1 cellular context compared by ENCODE assay signal in genomic region chr7:122663733-122664132, GRCh38.
TF ChIP-seq lines count a peak whose summit lies in the region.

No MANE protein-coding gene starts in this region.

TF ChIP-seq in GM12878, 131 proteins besides CTCF, POLR2A, EP300 and RAD21 (continued from another document):
- TF ChIP-seq, protein P1, sequence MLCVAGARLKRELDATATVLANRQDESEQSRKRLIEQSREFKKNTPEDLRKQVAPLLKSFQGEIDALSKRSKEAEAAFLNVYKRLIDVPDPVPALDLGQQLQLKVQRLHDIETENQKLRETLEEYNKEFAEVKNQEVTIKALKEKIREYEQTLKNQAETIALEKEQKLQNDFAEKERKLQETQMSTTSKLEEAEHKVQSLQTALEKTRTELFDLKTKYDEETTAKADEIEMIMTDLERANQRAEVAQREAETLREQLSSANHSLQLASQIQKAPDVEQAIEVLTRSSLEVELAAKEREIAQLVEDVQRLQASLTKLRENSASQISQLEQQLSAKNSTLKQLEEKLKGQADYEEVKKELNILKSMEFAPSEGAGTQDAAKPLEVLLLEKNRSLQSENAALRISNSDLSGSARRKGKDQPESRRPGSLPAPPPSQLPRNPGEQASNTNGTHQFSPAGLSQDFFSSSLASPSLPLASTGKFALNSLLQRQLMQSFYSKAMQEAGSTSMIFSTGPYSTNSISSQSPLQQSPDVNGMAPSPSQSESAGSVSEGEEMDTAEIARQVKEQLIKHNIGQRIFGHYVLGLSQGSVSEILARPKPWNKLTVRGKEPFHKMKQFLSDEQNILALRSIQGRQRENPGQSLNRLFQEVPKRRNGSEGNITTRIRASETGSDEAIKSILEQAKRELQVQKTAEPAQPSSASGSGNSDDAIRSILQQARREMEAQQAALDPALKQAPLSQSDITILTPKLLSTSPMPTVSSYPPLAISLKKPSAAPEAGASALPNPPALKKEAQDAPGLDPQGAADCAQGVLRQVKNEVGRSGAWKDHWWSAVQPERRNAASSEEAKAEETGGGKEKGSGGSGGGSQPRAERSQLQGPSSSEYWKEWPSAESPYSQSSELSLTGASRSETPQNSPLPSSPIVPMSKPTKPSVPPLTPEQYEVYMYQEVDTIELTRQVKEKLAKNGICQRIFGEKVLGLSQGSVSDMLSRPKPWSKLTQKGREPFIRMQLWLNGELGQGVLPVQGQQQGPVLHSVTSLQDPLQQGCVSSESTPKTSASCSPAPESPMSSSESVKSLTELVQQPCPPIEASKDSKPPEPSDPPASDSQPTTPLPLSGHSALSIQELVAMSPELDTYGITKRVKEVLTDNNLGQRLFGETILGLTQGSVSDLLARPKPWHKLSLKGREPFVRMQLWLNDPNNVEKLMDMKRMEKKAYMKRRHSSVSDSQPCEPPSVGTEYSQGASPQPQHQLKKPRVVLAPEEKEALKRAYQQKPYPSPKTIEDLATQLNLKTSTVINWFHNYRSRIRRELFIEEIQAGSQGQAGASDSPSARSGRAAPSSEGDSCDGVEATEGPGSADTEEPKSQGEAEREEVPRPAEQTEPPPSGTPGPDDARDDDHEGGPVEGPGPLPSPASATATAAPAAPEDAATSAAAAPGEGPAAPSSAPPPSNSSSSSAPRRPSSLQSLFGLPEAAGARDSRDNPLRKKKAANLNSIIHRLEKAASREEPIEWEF (IDR thresholded peaks at IDR 0.05; ENCODE audit: insufficient replicate concordance, low read depth, low read length), result no peak
- no peak for TF ChIP-seq HSF1 (IDR thresholded peaks at IDR 0.05; ENCODE audit: low read depth, low read length)
- TF ChIP-seq FOXM1 (IDR thresholded peaks at IDR 0.05; ENCODE audit: low read depth, low read length), result no peak
- TF ChIP-seq SUPT20H (IDR thresholded peaks at IDR 0.05; ENCODE audit: borderline replicate concordance, control insufficient read depth, low read depth, low read length), result no peak
- no peak for TF ChIP-seq MXI1 (IDR thresholded peaks at IDR 0.05; ENCODE audit: low read depth, low read length)
- no peak for TF ChIP-seq WRNIP1 (IDR thresholded peaks at IDR 0.05; ENCODE audit: borderline replicate concordance, low read depth, low read length)
- TF ChIP-seq NR2F1 (conservative IDR thresholded peaks at IDR 0.05), result no peak
- no peak for TF ChIP-seq TCF7 (IDR thresholded peaks at IDR 0.05; ENCODE audit: borderline replicate concordance)
- no peak for TF ChIP-seq KDM1A (IDR thresholded peaks at IDR 0.05; ENCODE audit: borderline replicate concordance)
- no peak for TF ChIP-seq MTA2 (IDR thresholded peaks at IDR 0.05; ENCODE audit: low read depth)
- no peak for TF ChIP-seq BHLHE40 (IDR thresholded peaks at IDR 0.05; ENCODE audit: borderline replicate concordance in 1 of 2, low read depth in 2 of 2, low read length in 1 of 2)
